In genomic region chr5:65076251-65076869, GRCh38 we compare ENCODE assay signal across 7 cellular contexts.
DNase-seq lines count a peak whose midpoint lies in the region; ATAC-seq and TF ChIP-seq lines count a peak whose summit lies in the region.

No MANE protein-coding gene starts in this region.

- CTCF ChIA-PET in HEK293 (lab: Yijun Ruan, JAX), result interaction anchor here (0.6 to 0.9 kb wide), 4 partner anchors 9 to 475 kb away, joined by 3 read pairs; no protein-coding TSS in a partner anchor

- peak; percentile 67 for DNase-seq in NB4 (ENCODE audit: low read depth)
- peak; percentile 45 for DNase-seq in activated CD8-positive, alpha-beta memory T cell treated with anti-CD3 and anti-CD28 coated beads, Interleukin-2, amount 50 U/mL, for 1 hour (ENCODE audit: extremely low read depth)
- peak; percentile 38 to 68 for DNase-seq in foreskin fibroblast
- DNase-seq in spleen, result no peak
- no peak for DNase-seq in putamen (ENCODE audit: low spot score)

- TF ChIP-seq CTCF in HEK293 (tag by site-specific recombination; IDR thresholded peaks at IDR 0.05) (no peak), NB4 (IDR thresholded peaks at IDR 0.05; ENCODE audit: low read depth, low read length) (peak; percentile 18), foreskin fibroblast (IDR thresholded peaks at IDR 0.05; ENCODE audit: low read depth, low read length) (no peak), spleen (IDR thresholded peaks at IDR 0.05 in 8 of 11, conservative IDR thresholded peaks at IDR 0.05 in 3 of 11) (peak in 9 of 11 experiments; percentile 12 to 50 (median 32))

- no peaks in the 10 kb centered on the region for H3K27me3 ChIP-seq in spleen (replicated peaks in 1 of 7)

- peaks cover 5% of the 10 kb centered on the region for H3K4me1 ChIP-seq in HEK293 (ENCODE audit: control insufficient read depth, insufficient read depth, low read length)
- H3K4me1 ChIP-seq in spleen, result peaks cover 0 to 7% (median 0%) of the 10 kb centered on the region in 6 donors

- H3K9me3 ChIP-seq in HEK293 (ENCODE audit: control insufficient read depth, insufficient read depth, low read depth, low read length), result no peaks in the 10 kb centered on the region
- H3K9me3 ChIP-seq in spleen, result no peaks in the 10 kb centered on the region

- intact Hi-C loops in spleen (cut with DNase I; ENCODE audit: low total_unique reads), result no loop called here

- H3K4me3 ChIP-seq in HEK293 (ENCODE audit: low read depth, low read length) (no peak overlapping the region), NB4 (ENCODE audit: low read depth, low read length) (no peak overlapping the region), foreskin fibroblast (ENCODE audit: low read depth in 1 of 2, low read length in 2 of 2) (no peak overlapping the region), spleen (no peak overlapping the region)

- ATAC-seq in GM18498 (IDR thresholded peaks at IDR 0.05; ENCODE audit: unreplicated experiment), result peak; percentile 88

- TF ChIP-seq POLR2A in NB4 (IDR thresholded peaks at IDR 0.05; ENCODE audit: extremely low read depth, insufficient read length), result no peak
- TF ChIP-seq POLR2A in spleen (IDR thresholded peaks at IDR 0.05), result no peak

- POLR2A ChIA-PET in HEK293 (lab: Yijun Ruan, JAX), result no interaction called here

- no peak overlapping the region for H3K27ac ChIP-seq in HEK293 (ENCODE audit: extremely low read depth, low read depth, low read length)
- H3K27ac ChIP-seq in spleen, result no peak overlapping the region

- 50 to 60% (median 52%) methylated on average over 5 of the region's 5 CpGs for WGBS in spleen, 5 donors

- H3K36me3 ChIP-seq in HEK293 (ENCODE audit: control insufficient read depth in 2 of 2, insufficient read depth in 1 of 2, low read length in 2 of 2), result no peaks in the 10 kb centered on the region
- no peaks in the 10 kb centered on the region for H3K36me3 ChIP-seq in spleen

TF ChIP-seq in HEK293, 187 proteins besides CTCF, POLR2A, EP300 and RAD21:
- TF ChIP-seq KLF9 (tag by site-specific recombination; IDR thresholded peaks at IDR 0.05; ENCODE audit: low read depth) (peak; percentile 49; the same call in 1 of the 2 replicates), ZFP69B (tag by site-specific recombination; IDR thresholded peaks at IDR 0.05) (no peak), GLIS2 (tag by site-specific recombination; IDR thresholded peaks at IDR 0.05) (no peak), ELK4 (IDR thresholded peaks at IDR 0.05; ENCODE audit: borderline replicate concordance, low read depth, low read length) (no peak), ZNF544 (tag by site-specific recombination; IDR thresholded peaks at IDR 0.05) (no peak)
TF ChIP-seq in HEK293: peak in this region for 1.

Comparison
In these comparisons a context has a peak if more than half of its experiments do, and no peak if none do; other contexts are left out.
1. CTCF ChIP-seq: peak in NB4 (single experiment) and spleen (9 of 11); none in HEK293 (single experiment) and foreskin fibroblast (single experiment).
2. DNase-seq: peak in NB4 (single experiment), activated CD8-positive, alpha-beta memory T cell treated with anti-CD3 and anti-CD28 coated beads, Interleukin-2, amount 50 U/mL, for 1 hour (single experiment) and foreskin fibroblast (2 of 2); none in spleen (single experiment) and putamen (single experiment).